1 cellular context compared by ENCODE assay signal in genomic region chr22:46649176-46650077, GRCh38.
TF ChIP-seq lines count a peak whose summit lies in the region.

No MANE protein-coding gene starts in this region.

TF ChIP-seq in K562, 482 proteins besides CTCF, POLR2A, EP300 and RAD21 (continued from another document and continues in another):
- TF ChIP-seq HDAC1 (IDR thresholded peaks at IDR 0.05) (no peak), ZBTB17 (CRISPR knock-in tag; IDR thresholded peaks at IDR 0.05) (no peak), POLR2G (IDR thresholded peaks at IDR 0.05; ENCODE audit: low read depth, low read length) (no peak), MAZ (CRISPR knock-in tag; conservative IDR thresholded peaks at IDR 0.05 in 1 of 2, IDR thresholded peaks at IDR 0.05 in 1 of 2) (no peak), ZNF699 (CRISPR knock-in tag; IDR thresholded peaks at IDR 0.05; ENCODE audit: insufficient replicate concordance) (no peak), ZNF766 (CRISPR knock-in tag; conservative IDR thresholded peaks at IDR 0.05) (no peak), RFX5 (IDR thresholded peaks at IDR 0.05; ENCODE audit: low read depth, low read length) (no peak), SRSF1 (IDR thresholded peaks at IDR 0.05; ENCODE audit: low read depth, low read length) (no peak), DLX4 (CRISPR knock-in tag; IDR thresholded peaks at IDR 0.05) (no peak), ZNF239 (CRISPR knock-in tag; IDR thresholded peaks at IDR 0.05) (no peak), ZNF146 (CRISPR knock-in tag; IDR thresholded peaks at IDR 0.05; ENCODE audit: unreplicated experiment) (no peak), GABPB2 (CRISPR knock-in tag; conservative IDR thresholded peaks at IDR 0.05) (no peak), ZNF79 (CRISPR knock-in tag; IDR thresholded peaks at IDR 0.05; ENCODE audit: low read depth) (no peak), ZNF668 (CRISPR knock-in tag; IDR thresholded peaks at IDR 0.05) (no peak), KLF10 (CRISPR knock-in tag; IDR thresholded peaks at IDR 0.05) (no peak), NR2F6 (CRISPR knock-in tag; IDR thresholded peaks at IDR 0.05) (no peak), ZNF507 (tag; conservative IDR thresholded peaks at IDR 0.05) (no peak), ZFPM2 (CRISPR knock-in tag; IDR thresholded peaks at IDR 0.05) (no peak), ZBTB49 (CRISPR knock-in tag; IDR thresholded peaks at IDR 0.05; ENCODE audit: borderline replicate concordance) (no peak), GTF2E2 (tag; IDR thresholded peaks at IDR 0.05) (0 out of 2 replicates have a peak, but pooled peaks have one; percentile 29), TRIM28 (IDR thresholded peaks at IDR 0.05) (no peak), ZNF23 (CRISPR knock-in tag; IDR thresholded peaks at IDR 0.05) (no peak), CBX2 (IDR thresholded peaks at IDR 0.05; ENCODE audit: insufficient read depth, low read length, poor library complexity, severe bottlenecking) (no peak), RAD51 (IDR thresholded peaks at IDR 0.05; ENCODE audit: borderline replicate concordance, low read depth) (no peak), HCFC1 (IDR thresholded peaks at IDR 0.05; ENCODE audit: low read depth, low read length) (no peak), KHSRP (IDR thresholded peaks at IDR 0.05) (no peak), GTF2B (IDR thresholded peaks at IDR 0.05; ENCODE audit: extremely low read depth, insufficient read length) (no peak), GABPA (tag; conservative IDR thresholded peaks at IDR 0.05; ENCODE audit: low read depth) (peak; percentile 48), BRD9 (IDR thresholded peaks at IDR 0.05; ENCODE audit: low read depth, partially characterized antibody) (no peak), SNAPC5 (CRISPR knock-in tag; IDR thresholded peaks at IDR 0.05) (no peak), ZNF174 (CRISPR knock-in tag; IDR thresholded peaks at IDR 0.05) (no peak), CBX1 (IDR thresholded peaks at IDR 0.05; ENCODE audit: low read depth) (no peak), ZNF785 (CRISPR knock-in tag; IDR thresholded peaks at IDR 0.05) (no peak), MTA3 (IDR thresholded peaks at IDR 0.05; ENCODE audit: borderline replicate concordance) (0 out of 2 replicates have a peak, but pooled peaks have one; percentile 18), ZNF639 (CRISPR knock-in tag; conservative IDR thresholded peaks at IDR 0.05 in 1 of 2, IDR thresholded peaks at IDR 0.05 in 1 of 2) (peak in 1 of 2 experiments; percentile 51; a peak in 1 of 4 replicates), CREBBP (IDR thresholded peaks at IDR 0.05; ENCODE audit: low read depth, low read length) (no peak), HMBOX1 (IDR thresholded peaks at IDR 0.05) (no peak), ZNF431 (CRISPR knock-in tag; IDR thresholded peaks at IDR 0.05) (no peak), HINFP (tag; conservative IDR thresholded peaks at IDR 0.05; ENCODE audit: low read depth) (no peak), CGGBP1 (CRISPR knock-in tag; IDR thresholded peaks at IDR 0.05) (no peak), ZNF778 (CRISPR knock-in tag; IDR thresholded peaks at IDR 0.05) (no peak), C11orf30 (IDR thresholded peaks at IDR 0.05; ENCODE audit: low read depth) (no peak), TAF9B (IDR thresholded peaks at IDR 0.05; ENCODE audit: partially characterized antibody) (no peak), WHSC1 (IDR thresholded peaks at IDR 0.05; ENCODE audit: low read length) (no peak), PML (IDR thresholded peaks at IDR 0.05; ENCODE audit: low read length) (no peak), RBM39 (optimal IDR thresholded peaks at IDR 0.05; ENCODE audit: low read depth, low read length) (no peak), PHF21A (IDR thresholded peaks at IDR 0.05; ENCODE audit: borderline replicate concordance, low read depth) (no peak), POLR2AphosphoS2 (IDR thresholded peaks at IDR 0.05; ENCODE audit: low read length) (no peak), TCF7 (IDR thresholded peaks at IDR 0.05; ENCODE audit: borderline replicate concordance) (no peak), STAT5A (IDR thresholded peaks at IDR 0.05; ENCODE audit: borderline replicate concordance, low read length) (no peak), ZBTB2 (IDR thresholded peaks at IDR 0.05) (no peak), CEBPZ (IDR thresholded peaks at IDR 0.05; ENCODE audit: borderline replicate concordance, low read depth, low read length) (no peak), GTF3C2 (IDR thresholded peaks at IDR 0.05; ENCODE audit: borderline replicate concordance, extremely low read depth, insufficient read length) (no peak)
